In the genomic region with DNA sequence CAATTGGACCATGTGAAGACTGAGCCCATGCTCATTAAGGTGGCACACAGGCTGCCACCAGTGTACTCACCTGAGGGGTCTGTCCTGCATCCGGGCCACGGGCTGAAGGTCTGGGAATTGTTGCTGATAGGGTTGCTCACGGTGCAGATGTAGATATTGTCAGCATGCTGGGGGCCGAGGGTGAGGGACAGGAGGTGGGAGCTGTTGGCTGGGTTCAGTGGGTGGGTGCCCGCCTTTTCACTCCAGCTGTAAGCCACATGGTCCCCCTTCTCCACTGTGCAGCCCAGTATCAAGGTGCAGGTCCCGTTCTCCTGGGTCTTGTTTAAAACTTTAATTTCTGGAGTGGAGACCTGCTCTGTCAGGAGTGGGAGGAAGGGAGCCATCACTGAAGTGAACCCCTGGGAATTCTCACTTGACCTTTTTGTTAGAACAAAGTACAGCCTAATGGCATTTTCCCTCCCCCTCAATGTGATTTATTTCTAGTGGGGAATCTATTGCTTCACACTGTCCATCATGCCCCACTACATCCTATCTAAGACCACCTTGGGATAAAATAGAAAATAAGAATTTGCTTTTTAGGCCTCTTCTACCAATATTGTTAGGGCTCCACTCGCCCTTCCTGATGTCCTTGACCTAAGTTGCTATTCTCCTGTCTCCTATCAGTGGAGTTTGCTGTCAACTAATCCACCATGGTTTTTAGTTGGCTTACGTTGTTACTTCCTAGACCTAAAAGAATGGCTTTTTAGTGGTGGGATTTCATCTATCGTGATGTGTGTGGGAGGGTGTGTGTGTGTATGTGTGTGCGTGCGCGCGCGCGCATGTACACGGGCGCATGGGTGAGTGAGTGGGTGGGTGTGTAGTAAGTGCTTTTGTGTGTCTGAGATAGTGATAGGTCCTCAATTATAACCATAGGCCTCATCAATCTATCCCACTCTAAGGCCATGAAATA, we compare ENCODE assay signal across 21 cellular contexts. TPM values are rescaled to one million over a fixed set of nuclear protein-coding genes. Genes with fewer than 3 reads are reported as not detected.
DNase-seq lines count a peak whose midpoint lies in the region; ATAC-seq and TF ChIP-seq lines count a peak whose summit lies in the region.
"Had no signal": no experiment of that assay in that cellular context is flagged by ENCODE, and none has a peak within 500 bp of the region (broad histone marks: within the 10 kb centered on the region; RNA-seq: fewer than 3 reads in every experiment).

No MANE protein-coding gene starts in this region.

- H3K9me3 ChIP-seq in heart right ventricle = no peaks in the 10 kb centered on the region
- H3K9me3 ChIP-seq: Caco-2, left ventricle myocardium inferior, mucosa of descending colon, transverse colon had no signal

- H3K4me1 ChIP-seq in heart right ventricle = peaks cover 0 to 62% (median 0%) of the 10 kb centered on the region in 9 donors

- peaks cover 38 to 63% of the 10 kb centered on the region in 2 donors for H3K36me3 Mint-ChIP-seq in activated T-cell treated with anti-CD3 and anti-CD28 coated beads, Interleukin-2, amount 50 U/mL, for 72 hours (ENCODE audit: insufficient read depth in 2 of 2)
- peaks cover 47% of the 10 kb centered on the region for H3K36me3 Mint-ChIP-seq in activated naive CD8-positive, alpha-beta T cell
- H3K36me3 Mint-ChIP-seq in stimulated activated naive B cell treated with anti-CD40 and anti-IgM and Interleukin-4, amounts not matched to agents 10 μg/mL and 1 μg/mL and 100 μg/mL, for 72 hours = peaks cover 85 to 88% of the 10 kb centered on the region in 2 donors

- peak overlapping the region; percentile 48 to 78 for H3K4me3 Mint-ChIP-seq in activated T-cell treated with anti-CD3 and anti-CD28 coated beads, Interleukin-2, amount 50 U/mL, for 72 hours
- peak overlapping the region; percentile 68 for H3K4me3 Mint-ChIP-seq in activated naive CD8-positive, alpha-beta T cell
- H3K4me3 Mint-ChIP-seq in stimulated activated naive B cell treated with anti-CD40 and anti-IgM and Interleukin-4, amounts not matched to agents 10 μg/mL and 1 μg/mL and 100 μg/mL, for 72 hours = peak overlapping the region in 1 of 2 donors; percentile 52

- no peaks in the 10 kb centered on the region for H3K27me3 ChIP-seq in heart right ventricle
- H3K27me3 ChIP-seq: transverse colon had no signal

- TF ChIP-seq CTCF in heart right ventricle (IDR thresholded peaks at IDR 0.05) = no peak

- intact Hi-C loops in heart right ventricle (cut with DNase I) = no loop called here

- peaks cover 0 to 2% of the 10 kb centered on the region in 2 donors for H3K9me3 Mint-ChIP-seq in activated T-cell treated with anti-CD3 and anti-CD28 coated beads, Interleukin-2, amount 50 U/mL, for 72 hours
- H3K9me3 Mint-ChIP-seq in activated naive CD8-positive, alpha-beta T cell (ENCODE audit: low read depth) = no peaks in the 10 kb centered on the region
- no peaks in the 10 kb centered on the region for H3K9me3 Mint-ChIP-seq in stimulated activated naive B cell treated with anti-CD40 and anti-IgM and Interleukin-4, amounts not matched to agents 10 μg/mL and 1 μg/mL and 100 μg/mL, for 72 hours

- H3K27me3 Mint-ChIP-seq in activated T-cell treated with anti-CD3 and anti-CD28 coated beads, Interleukin-2, amount 50 U/mL, for 72 hours (ENCODE audit: low read depth) = no peaks in the 10 kb centered on the region
- no peaks in the 10 kb centered on the region for H3K27me3 Mint-ChIP-seq in activated naive CD8-positive, alpha-beta T cell
- H3K27me3 Mint-ChIP-seq in stimulated activated naive B cell treated with anti-CD40 and anti-IgM and Interleukin-4, amounts not matched to agents 10 μg/mL and 1 μg/mL and 100 μg/mL, for 72 hours = no peaks in the 10 kb centered on the region

- peaks cover 94% of the 10 kb centered on the region for H3K4me1 Mint-ChIP-seq in activated T-cell treated with anti-CD3 and anti-CD28 coated beads, Interleukin-2, amount 50 U/mL, for 72 hours (ENCODE audit: low read depth)
- H3K4me1 Mint-ChIP-seq in activated naive CD8-positive, alpha-beta T cell (ENCODE audit: low read depth) = peaks cover 95% of the 10 kb centered on the region
- peaks cover 75 to 91% of the 10 kb centered on the region in 2 donors for H3K4me1 Mint-ChIP-seq in stimulated activated naive B cell treated with anti-CD40 and anti-IgM and Interleukin-4, amounts not matched to agents 10 μg/mL and 1 μg/mL and 100 μg/mL, for 72 hours

- H3K27ac Mint-ChIP-seq in activated T-cell treated with anti-CD3 and anti-CD28 coated beads, Interleukin-2, amount 50 U/mL, for 72 hours = peak overlapping the region; percentile 96
- H3K27ac Mint-ChIP-seq in activated naive CD8-positive, alpha-beta T cell = peak overlapping the region; percentile 79
- peak overlapping the region; percentile 86 for H3K27ac Mint-ChIP-seq in stimulated activated naive B cell treated with anti-CD40 and anti-IgM and Interleukin-4, amounts not matched to agents 10 μg/mL and 1 μg/mL and 100 μg/mL, for 72 hours

- no peak for DNase-seq in activated T-cell treated with anti-CD3 and anti-CD28 coated beads, Interleukin-2, amount 50 U/mL, for 72 hours
- no peak for DNase-seq in activated T-cell treated with anti-CD3 and anti-CD28 coated beads, Interleukin-2, amount 50 U/mL, for 1 hour
- DNase-seq in stimulated activated naive B cell treated with anti-CD40 and anti-IgM and Interleukin-4, amounts not matched to agents 10 μg/mL and 1 μg/mL and 100 μg/mL, for 72 hours = no peak
- DNase-seq in Kasumi-1 (lab: John Stamatoyannopoulos, UW) (no peak), heart right ventricle (no peak), HCEC 1CT (no peak)
- DNase-seq: Caco-2; effector CD4-positive, alpha-beta T cell; EL; glutamatergic neuron; left ventricle myocardium inferior; mucosa of descending colon; NCI-H1105 treated with DMSO at 0.1 percent for 48 hours; NCI-H2107; NCI-H526; nucleus accumbens; SHP77; transverse colon had no signal

- WGBS in heart right ventricle, 2 donors = 89 to 95% methylated on average over 17 of the region's 17 CpGs

- no peak overlapping the region for H3K27ac ChIP-seq in heart right ventricle
- H3K27ac ChIP-seq: left ventricle myocardium inferior, transverse colon had no signal

- H3K4me3 ChIP-seq in heart right ventricle = no peak overlapping the region
- H3K4me3 ChIP-seq: left ventricle myocardium inferior, mucosa of descending colon, transverse colon had no signal

- ATAC-seq in activated T-cell treated with anti-CD3 and anti-CD28 coated beads, Interleukin-2, amount 50 U/mL, for 72 hours (replicated peaks in 1 of 2) = no peak
- ATAC-seq in stimulated activated naive B cell treated with anti-CD40 and anti-IgM and Interleukin-4, amounts not matched to agents 10 μg/mL and 1 μg/mL and 100 μg/mL, for 72 hours (replicated peaks) = no peak
- no peak for ATAC-seq in heart right ventricle
- ATAC-seq: mucosa of descending colon had no signal

- peak; percentile 47 for TF ChIP-seq POLR2A in GM18526 (IDR thresholded peaks at IDR 0.05; ENCODE audit: extremely low read depth, insufficient read length)

- H3K36me3 ChIP-seq in heart right ventricle = peaks cover 0 to 10% (median 0%) of the 10 kb centered on the region in 9 donors
- H3K36me3 ChIP-seq: left ventricle myocardium inferior, transverse colon had no signal

RNA-seq across cellular contexts. Expression of a gene that starts 12.0 kb away (rescaled TPM):
- total RNA-seq in activated T-cell treated with anti-CD3 and anti-CD28 coated beads, Interleukin-2, amount 50 U/mL, for 72 hours = 100 to 1,000 TPM in 1 of 2 donors, 10 to 100 TPM in 1; 81.4 to 134 TPM
- total RNA-seq in heart right ventricle = 1 to 10 TPM in 1 of 10 donors, under 1 TPM in 5, not detected in 4; 0.17 to 3.8 (median 0.32) TPM
- polyA plus RNA-seq in heart right ventricle = under 1 TPM; 0.19 to 0.44 TPM
- total RNA-seq: Caco-2, left ventricle myocardium inferior, renal cortical epithelial cell had no signal

RNA-seq across cellular contexts. Expression of a gene that starts 55.5 kb away (rescaled TPM):
- total RNA-seq in activated T-cell treated with anti-CD3 and anti-CD28 coated beads, Interleukin-2, amount 50 U/mL, for 72 hours = 10 to 100 TPM; 10.2 to 16.0 TPM
- 10 to 100 TPM in 1 of 10 donors, 1 to 10 TPM in 8, under 1 TPM in 1; 0.76 to 11.8 (median 2.1) TPM for total RNA-seq in heart right ventricle
- under 1 TPM; 0.25 to 0.73 TPM for polyA plus RNA-seq in heart right ventricle
- total RNA-seq: Caco-2, renal cortical epithelial cell had no signal

Comparison
In these comparisons a context has a peak if more than half of its experiments do, and no peak if none do; other contexts are left out.
1. RNA of a gene that starts 12.0 kb away (total RNA-seq): 81.4 to 134 TPM in activated T-cell treated with anti-CD3 and anti-CD28 coated beads, Interleukin-2, amount 50 U/mL, for 72 hours; 0.17 to 3.8 TPM in heart right ventricle; every median in the first group is over 10 times any median in the second.
2. Peak in every context shown above with its lines, with median percentiles within 50 percentile points of each other: H3K27ac Mint-ChIP-seq.